ENCODE assay signal across 8 cellular contexts in genomic region chr2:205714058-205714776, GRCh38. TPM values are rescaled to one million over a fixed set of nuclear protein-coding genes. Genes with fewer than 3 reads are reported as not detected.
DNase-seq lines count a peak whose midpoint lies in the region; ATAC-seq, FAIRE-seq and TF ChIP-seq lines count a peak whose summit lies in the region.

No MANE protein-coding gene starts in this region.

- H3K4me3 Mint-ChIP-seq in naive thymus-derived CD8-positive, alpha-beta T cell: no peak overlapping the region

- H3K79me2 ChIP-seq in OCI-LY7 (ENCODE audit: insufficient read depth, low read depth, low read length): no peaks in the 10 kb centered on the region

- peaks cover 3 to 29% (median 10%) of the 10 kb centered on the region in 5 donors for H3K27me3 Mint-ChIP-seq in naive thymus-derived CD8-positive, alpha-beta T cell

- no TSS peak for BruUV-seq in OCI-LY7 (replicated peaks; lab: Mats Ljungman, UMichigan)

- H3K27ac ChIP-seq in HEK293 (ENCODE audit: extremely low read depth, low read depth, low read length): no peak overlapping the region
- H3K27ac ChIP-seq in OCI-LY7 (ENCODE audit: low read depth, low read length, poor library complexity, severe bottlenecking): no peak overlapping the region
- H3K27ac ChIP-seq in upper lobe of right lung: peak overlapping the region; percentile 52

- CTCF ChIA-PET in HEK293 (lab: Yijun Ruan, JAX): no interaction called here
- CTCF ChIA-PET in OCI-LY7 (lab: Charles Lee; ENCODE audit: unreplicated experiment): no interaction called here

- POLR2A ChIA-PET in HEK293 (lab: Yijun Ruan, JAX): no interaction called here
- POLR2A ChIA-PET in OCI-LY7 (lab: Charles Lee): interaction anchor here (0.7 kb wide), 1 partner anchor 20 kb away, joined by 4 read pairs; no protein-coding TSS in a partner anchor
- POLR2A ChIA-PET in naive thymus-derived CD8-positive, alpha-beta T cell (lab: Charles Lee): no interaction called here

- no peak overlapping the region for H3K4me2 ChIP-seq in OCI-LY7 (ENCODE audit: low read length)

- H3K36me3 ChIP-seq in HEK293 (ENCODE audit: control insufficient read depth in 2 of 2, insufficient read depth in 1 of 2, low read length in 2 of 2): no peaks in the 10 kb centered on the region
- no peaks in the 10 kb centered on the region for H3K36me3 ChIP-seq in OCI-LY7 (ENCODE audit: insufficient read depth, low read length)
- H3K36me3 ChIP-seq in upper lobe of right lung: no peaks in the 10 kb centered on the region

- intact Hi-C loops in OCI-LY7 (cut with micrococcal nuclease; ENCODE audit: unreplicated experiment): no loop called here
- intact Hi-C loops in left ventricle myocardium superior (cut with micrococcal nuclease): no loop called here
- intact Hi-C loops in upper lobe of right lung (cut with DNase I): no loop called here

- H4K20me1 ChIP-seq in OCI-LY7 (ENCODE audit: insufficient read depth, low read length): no peaks in the 10 kb centered on the region

- FAIRE-seq in GM18507 (lab: Jason Lieb, UNC): peak; percentile 78

- H3K9me2 ChIP-seq in OCI-LY7 (ENCODE audit: insufficient read depth, low read length): no peaks in the 10 kb centered on the region

- no peaks in the 10 kb centered on the region for H3K27me3 ChIP-seq in upper lobe of right lung

- H3K4me1 Mint-ChIP-seq in naive thymus-derived CD8-positive, alpha-beta T cell: peaks cover 0 to 17% (median 3%) of the 10 kb centered on the region in 4 donors

- no peaks in the 10 kb centered on the region for H3K9me3 Mint-ChIP-seq in naive thymus-derived CD8-positive, alpha-beta T cell

- H3K36me3 Mint-ChIP-seq in naive thymus-derived CD8-positive, alpha-beta T cell: no peaks in the 10 kb centered on the region

- H3K4me3 ChIP-seq in HEK293 (ENCODE audit: low read depth, low read length): no peak overlapping the region
- no peak overlapping the region for H3K4me3 ChIP-seq in OCI-LY7 (ENCODE audit: low read depth, low read length, poor library complexity, severe bottlenecking)
- no peak overlapping the region for H3K4me3 ChIP-seq in upper lobe of right lung

- H3K4me1 ChIP-seq in HEK293 (ENCODE audit: control insufficient read depth, insufficient read depth, low read length): peaks cover 5% of the 10 kb centered on the region; the same call in 1 of the 2 replicates
- H3K4me1 ChIP-seq in OCI-LY7 (ENCODE audit: insufficient read depth, low read length, poor library complexity, severe bottlenecking): peaks cover 3% of the 10 kb centered on the region
- peaks cover 34% of the 10 kb centered on the region for H3K4me1 ChIP-seq in upper lobe of right lung

- ATAC-seq in left ventricle myocardium superior (peak; percentile 53), upper lobe of right lung (peak; percentile 73)
- no peak for ATAC-seq in naive thymus-derived CD8-positive, alpha-beta T cell

- no peak overlapping the region for H3K27ac Mint-ChIP-seq in naive thymus-derived CD8-positive, alpha-beta T cell

- DNase-seq in GM18507 (ENCODE audit: extremely low spot score, insufficient read length, low read depth) (peak; percentile 26), OCI-LY7 (ENCODE audit: low spot score) (no peak), left ventricle myocardium superior (no peak), upper lobe of right lung (no peak), A172 (ENCODE audit: low spot score) (no peak)
- no peak for DNase-seq in naive thymus-derived CD8-positive, alpha-beta T cell
- DNase-seq in activated CD4-positive, alpha-beta T cell treated with anti-CD3 and anti-CD28 coated beads, Interleukin-2, amount 50 U/mL, for 1 hour: no peak

- H3K9me3 ChIP-seq in HEK293 (ENCODE audit: control insufficient read depth, insufficient read depth, low read depth, low read length) (no peaks in the 10 kb centered on the region), OCI-LY7 (ENCODE audit: low read length) (no peaks in the 10 kb centered on the region), upper lobe of right lung (no peaks in the 10 kb centered on the region)

- H2AFZ ChIP-seq in OCI-LY7 (ENCODE audit: low read length): peak overlapping the region; percentile 9; the same call in 1 of the 2 replicates

- no peak for TF ChIP-seq CTCF in HEK293 (tag by site-specific recombination; IDR thresholded peaks at IDR 0.05)
- no peak for TF ChIP-seq CTCF in OCI-LY7 (conservative IDR thresholded peaks at IDR 0.05; ENCODE audit: low read length)
- TF ChIP-seq CTCF in upper lobe of right lung (IDR thresholded peaks at IDR 0.05): no peak

TF ChIP-seq in HEK293, 187 proteins besides CTCF, POLR2A, EP300 and RAD21:
- TF ChIP-seq ZBTB21 (tag by site-specific recombination; IDR thresholded peaks at IDR 0.05): no peak
- no peak for TF ChIP-seq ZNF184 (tag by site-specific recombination; IDR thresholded peaks at IDR 0.05)
- TF ChIP-seq GLIS1 (tag by site-specific recombination; IDR thresholded peaks at IDR 0.05): peak; percentile 32; the same call in 1 of the 2 replicates
TF ChIP-seq in HEK293: peak in this region for 1.

RNA-seq across cellular contexts. Expression of gene NRP2, which starts 31.9 kb away (rescaled TPM):
- 0.35 and 1.0 TPM in 2 replicates for total RNA-seq in OCI-LY7 (2014; rRNA removed; shearing (Covaris generic))
- total RNA-seq in OCI-LY7 (2022) (2.1 and 2.6 TPM in 2 replicates), left ventricle myocardium superior (9.7 TPM), upper lobe of right lung (75.3 TPM)
- total RNA-seq in naive thymus-derived CD8-positive, alpha-beta T cell: 1 to 10 TPM in 1 of 2 experiments, under 1 TPM in 1; 0.82 to 1.1 TPM
- not detected for polyA plus RNA-seq in naive thymus-derived CD8-positive, alpha-beta T cell
- 5.4 and 10.2 TPM in 2 replicates for total RNA-seq in A172 (2014; rRNA removed; shearing (Covaris generic))

Comparison
In these comparisons a context has a peak if more than half of its experiments do, and no peak if none do; other contexts are left out.
1. ATAC-seq: peak in left ventricle myocardium superior (single experiment) and upper lobe of right lung (single experiment); none in naive thymus-derived CD8-positive, alpha-beta T cell (0 of 2).